11 cellular contexts compared by ENCODE assay signal in genomic region chr7:17680026-17680425, GRCh38.
DNase-seq lines count a peak whose midpoint lies in the region; ATAC-seq lines count a peak whose summit lies in the region.
"Had no signal": no experiment of that assay in that cellular context is flagged by ENCODE, and none has a peak within 500 bp of the region (broad histone marks: within the 10 kb centered on the region; RNA-seq: fewer than 3 reads in every experiment).

No MANE protein-coding gene starts in this region.

- H3K4me3 Mint-ChIP-seq in activated CD4-positive, alpha-beta T cell treated with anti-CD3 and anti-CD28 coated beads for 36 hours = no peak overlapping the region

- peak; percentile 47 for ATAC-seq in Right ventricle myocardium inferior
- no peak for ATAC-seq in activated CD4-positive, alpha-beta T cell treated with anti-CD3 and anti-CD28 coated beads for 36 hours

- POLR2A ChIA-PET in activated CD4-positive, alpha-beta T cell treated with anti-CD3 and anti-CD28 coated beads for 36 hours (lab: Charles Lee) = no interaction called here

- H3K4me1 Mint-ChIP-seq in activated CD4-positive, alpha-beta T cell treated with anti-CD3 and anti-CD28 coated beads for 36 hours = no peaks in the 10 kb centered on the region

- H3K27ac Mint-ChIP-seq in activated CD4-positive, alpha-beta T cell treated with anti-CD3 and anti-CD28 coated beads for 36 hours = no peak overlapping the region

- H3K27me3 Mint-ChIP-seq in activated CD4-positive, alpha-beta T cell treated with anti-CD3 and anti-CD28 coated beads for 36 hours = no peaks in the 10 kb centered on the region

- CTCF ChIA-PET in activated CD4-positive, alpha-beta T cell treated with anti-CD3 and anti-CD28 coated beads for 36 hours (lab: Charles Lee) = interaction anchor here (0.5 to 2.1 kb wide), 6 partner anchors 9 to 1054 kb away, joined by 3 to 7 read pairs (median 4); no protein-coding TSS in a partner anchor

- intact Hi-C loops in Right ventricle myocardium inferior (cut with DNase I) (loop anchor here (5.0 to 10.0 kb wide), 2 partner anchors 667 to 1985 kb away; no protein-coding TSS in a partner anchor), cardiac septum (cut with DNase I) (no loop called here)
- intact Hi-C loops in activated CD4-positive, alpha-beta T cell treated with anti-CD3 and anti-CD28 coated beads for 36 hours (cut with DNase I, micrococcal nuclease) = loop anchor here in 1 of 2 experiments (2.0 to 5.0 kb wide), 3 partner anchors 313 to 987 kb away; no protein-coding TSS in a partner anchor

- DNase-seq in Right ventricle myocardium inferior (ENCODE audit: missing footprints) (no peak), cardiac septum (ENCODE audit: low spot score) (no peak), epithelial cell of prostate (ENCODE audit: low read depth, low spot score) (peak; percentile 73), midbrain (lab: John Stamatoyannopoulos, UW) (peak; percentile 49), NCI-H1048 (lab: John Stamatoyannopoulos, UW) (no peak), hepatic stellate cell (ENCODE audit: low spot score) (no peak)
- DNase-seq in activated CD4-positive, alpha-beta T cell treated with anti-CD3 and anti-CD28 coated beads for 36 hours = no peak
- no peak for DNase-seq in activated naive CD4-positive, alpha-beta T cell treated with Interleukin-2 at 50 U/mL for 16 hours
- DNase-seq: activated CD4-positive, CD25-positive, alpha-beta regulatory T cell; Kasumi-1; small intestine had no signal

- H3K36me3 Mint-ChIP-seq in activated CD4-positive, alpha-beta T cell treated with anti-CD3 and anti-CD28 coated beads for 36 hours (ENCODE audit: low read depth) = no peaks in the 10 kb centered on the region

- peak overlapping the region; percentile 94 for H3K27ac ChIP-seq in epithelial cell of prostate

- no peaks in the 10 kb centered on the region for H3K9me3 Mint-ChIP-seq in activated CD4-positive, alpha-beta T cell treated with anti-CD3 and anti-CD28 coated beads for 36 hours (ENCODE audit: low read depth)

Comparison
In these comparisons a context has a peak if more than half of its experiments do, and no peak if none do; other contexts are left out.
1. DNase-seq: peak in epithelial cell of prostate (single experiment) and midbrain (single experiment); none in Right ventricle myocardium inferior (single experiment), cardiac septum (single experiment), activated CD4-positive, alpha-beta T cell treated with anti-CD3 and anti-CD28 coated beads for 36 hours (single experiment), activated naive CD4-positive, alpha-beta T cell treated with Interleukin-2 at 50 U/mL for 16 hours (single experiment), NCI-H1048 (single experiment) and hepatic stellate cell (single experiment).